29 cellular contexts compared by ENCODE assay signal in the genomic region with DNA sequence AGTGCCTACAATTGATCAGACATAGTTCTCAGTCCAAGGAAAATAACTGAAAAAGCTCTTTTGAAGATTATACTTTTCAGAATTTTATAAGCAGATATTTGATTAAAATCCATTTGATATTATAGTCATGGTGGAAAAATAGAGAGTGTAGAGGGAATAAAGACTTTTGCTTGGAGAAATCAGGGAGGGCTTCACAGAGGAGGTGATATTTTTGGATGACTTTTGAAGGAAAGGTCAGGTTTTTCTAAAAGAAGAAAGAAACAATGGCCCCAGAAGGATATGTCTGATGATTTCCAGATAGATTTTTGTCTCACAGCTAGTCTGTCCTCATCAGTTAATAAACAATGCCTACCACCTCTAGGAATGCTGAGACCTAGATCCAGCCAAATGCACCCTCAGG.
"Had no signal": no experiment of that assay in that cellular context is flagged by ENCODE, and none has a peak within 500 bp of the region (broad histone marks: within the 10 kb centered on the region; RNA-seq: fewer than 3 reads in every experiment).

No MANE protein-coding gene starts in this region.

- H3K4me3 ChIP-seq: coronary artery, dorsolateral prefrontal cortex, esophagus muscularis mucosa, esophagus squamous epithelium, gastrocnemius medialis, gastroesophageal sphincter, heart left ventricle, heart right ventricle, hepatocyte had no signal

- H3K4me3 Mint-ChIP-seq: dendritic cell treated with granulocyte-macrophage colony-stimulating factor and Interleukin-4, amounts not matched to agents 40 ng/mL and 50 ng/mL, for 4 days; effector memory CD8-positive, alpha-beta T cell; endodermal cell had no signal

- H3K4me2 ChIP-seq: hepatocyte had no signal

- DNase-seq: cortex of kidney; dermis blood vessel endothelial cell; dorsolateral prefrontal cortex; effector CD4-positive, alpha-beta T cell; effector CD8-positive, alpha-beta T cell; effector memory CD4-positive, alpha-beta T cell; effector memory CD8-positive, alpha-beta T cell; endodermal cell; erythroblast; esophagus squamous epithelium; foreskin fibroblast; foreskin keratinocyte; foreskin melanocyte; gastrocnemius medialis; glutamatergic neuron; head of caudate nucleus; heart left ventricle; heart right ventricle; hippocampal formation had no signal

- H3K4me1 ChIP-seq: esophagus muscularis mucosa, esophagus squamous epithelium, foreskin keratinocyte, gastrocnemius medialis, gastroesophageal sphincter had no signal

- H3K9me3 Mint-ChIP-seq: endodermal cell had no signal

- ATAC-seq: effector memory CD8-positive, alpha-beta T cell; esophagus mucosa; foreskin keratinocyte; gastrocnemius medialis; gastroesophageal sphincter; heart left ventricle; heart right ventricle had no signal

- H3K27me3 Mint-ChIP-seq: dendritic cell treated with granulocyte-macrophage colony-stimulating factor and Interleukin-4, amounts not matched to agents 40 ng/mL and 50 ng/mL, for 4 days; effector memory CD8-positive, alpha-beta T cell had no signal

- H3K27ac Mint-ChIP-seq: dendritic cell treated with granulocyte-macrophage colony-stimulating factor and Interleukin-4, amounts not matched to agents 40 ng/mL and 50 ng/mL, for 4 days; effector memory CD8-positive, alpha-beta T cell; endodermal cell had no signal

- H3K36me3 ChIP-seq: esophagus muscularis mucosa, esophagus squamous epithelium, gastrocnemius medialis, gastroesophageal sphincter, heart left ventricle, heart right ventricle had no signal

- H2AFZ ChIP-seq: hepatocyte had no signal

- FAIRE-seq: endometrium, endothelial cell of umbilical vein, frontal cortex had no signal

- H3K27ac ChIP-seq: coronary artery, epithelial cell of prostate, esophagus muscularis mucosa, esophagus squamous epithelium, foreskin keratinocyte, gastrocnemius medialis, gastroesophageal sphincter, heart left ventricle, heart right ventricle, hepatocyte had no signal

- H3K79me2 ChIP-seq: hepatocyte had no signal

- H3K27me3 ChIP-seq: dorsolateral prefrontal cortex, esophagus muscularis mucosa, esophagus squamous epithelium, foreskin keratinocyte, gastrocnemius medialis, gastroesophageal sphincter, heart left ventricle, hepatocyte had no signal

- H3K9me3 ChIP-seq: esophagus muscularis mucosa, esophagus squamous epithelium, gastrocnemius medialis, gastroesophageal sphincter, heart left ventricle, heart right ventricle had no signal
